9 cellular contexts compared by ENCODE assay signal in the genomic region with DNA sequence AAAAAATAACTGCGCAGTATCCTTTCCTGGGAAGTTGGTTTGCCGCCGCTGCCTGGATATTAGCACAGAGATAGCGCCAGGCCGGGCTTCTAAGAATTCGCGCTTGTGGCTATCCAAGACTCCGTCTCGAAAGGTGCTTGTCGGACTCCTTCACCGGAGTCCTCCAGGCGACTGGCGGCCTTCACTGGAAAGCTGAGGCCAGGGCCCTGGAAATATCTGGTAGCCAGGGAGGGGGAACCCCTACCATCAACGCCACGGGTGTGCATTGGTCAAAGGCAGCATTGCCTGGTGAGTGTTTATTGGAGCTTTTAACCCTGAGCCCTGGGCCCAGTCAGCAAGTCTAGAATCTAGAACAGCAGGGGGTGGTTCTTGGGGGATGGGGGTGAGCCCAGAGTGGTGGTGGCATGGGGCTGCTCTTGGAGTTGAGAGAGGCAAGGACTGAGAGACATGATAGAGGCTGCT. TPM values are rescaled to one million over a fixed set of nuclear protein-coding genes. Genes with fewer than 3 reads are reported as not detected.
DNase-seq lines count a peak whose midpoint lies in the region; ATAC-seq, FAIRE-seq and TF ChIP-seq lines count a peak whose summit lies in the region.
"Had no signal": no experiment of that assay in that cellular context is flagged by ENCODE, and none has a peak within 500 bp of the region (broad histone marks: within the 10 kb centered on the region; RNA-seq: fewer than 3 reads in every experiment).

No MANE protein-coding gene starts in this region.

- H3K27ac ChIP-seq in AG04450 (ENCODE audit: low read depth, low read length) (peak overlapping the region; percentile 31), pancreas (peak overlapping the region in 3 of 4 donors; percentile 72 to 78 (median 75))

- POLR2A ChIA-PET in AG04450 (lab: Yijun Ruan, JAX): interaction anchor here (0.5 to 0.6 kb wide), 2 partner anchors 83 to 137 kb away, joined by 3 to 7 read pairs; a partner anchor contains a TSS

- DNase-seq in AG04450 (ENCODE audit: low read depth, low spot score) (no peak), fibroblast of mammary gland (ENCODE audit: low read depth) (no peak), pancreas (peak in 1 of 6 donors; percentile 46), germinal center (ENCODE audit: low spot score) (no peak), NCI-H526 treated with DMSO at 0.1 percent for 48 hours (lab: John Stamatoyannopoulos, UW) (no peak)
- DNase-seq in activated CD4-positive, CD25-positive, alpha-beta regulatory T cell (lab: John Stamatoyannopoulos, UW): peak in 3 of 4 experiments; percentile 25 to 45 (median 40)

- CTCF ChIA-PET in AG04450 (lab: Charles Lee): no interaction called here

- ATAC-seq in HG02588 (IDR thresholded peaks at IDR 0.05; ENCODE audit: unreplicated experiment) (peak; percentile 13), pancreas (peak; percentile 14 to 21 (median 19)), GM18519 (IDR thresholded peaks at IDR 0.05; ENCODE audit: low FRiP score, unreplicated experiment) (no peak)

- H3K27me3 ChIP-seq in AG04450 (ENCODE audit: control insufficient read depth, insufficient read depth, low read length) (no peaks in the 10 kb centered on the region), pancreas (peaks cover 0 to 4% (median 0%) of the 10 kb centered on the region in 4 donors)

- no peak for FAIRE-seq in pancreas (lab: Jason Lieb, UNC)
- FAIRE-seq: endometrium had no signal

- no peaks in the 10 kb centered on the region for H3K36me3 ChIP-seq in pancreas

- H3K4me3 ChIP-seq in AG04450 (ENCODE audit: low read depth, low read length) (peak overlapping the region; percentile 60), fibroblast of mammary gland (ENCODE audit: control insufficient read depth, low read depth, low read length) (peak overlapping the region; percentile 43), pancreas (peak overlapping the region in 2 of 4 donors; percentile 49 to 57)

- no peak for TF ChIP-seq CTCF in AG04450 (IDR thresholded peaks at IDR 0.05; ENCODE audit: low read depth, low read length)
- TF ChIP-seq CTCF in fibroblast of mammary gland (conservative IDR thresholded peaks at IDR 0.05; ENCODE audit: control insufficient read depth, insufficient read depth, low read depth, low read length): no peak
- no peak for TF ChIP-seq CTCF in pancreas (IDR thresholded peaks at IDR 0.05)

- H3K9me3 ChIP-seq in AG04450 (ENCODE audit: control insufficient read depth, insufficient read depth, low read length) (no peaks in the 10 kb centered on the region), pancreas (no peaks in the 10 kb centered on the region)

- H3K4me1 ChIP-seq in pancreas: no peaks in the 10 kb centered on the region

- intact Hi-C loops in pancreas (cut with DNase I): no loop called here

- WGBS in pancreas, 2 donors: 1 to 33% methylated on average over 15 of the region's 15 CpGs

RNA-seq across cellular contexts. Expression of a gene that starts 0.6 kb away (rescaled TPM):
- 3.8 TPM in 2 replicates for polyA plus RNA-seq in AG04450 (2011; rRNA removed)
- 4.5 and 7.9 TPM in 2 replicates for polyA minus RNA-seq in AG04450 (2011; rRNA and poly(A)+ RNA removed)
- 1 to 10 TPM; 1.3 to 8.6 (median 2.4) TPM for total RNA-seq in pancreas
- polyA plus RNA-seq in pancreas: 1 to 10 TPM; 2.8 to 8.2 TPM

RNA-seq across cellular contexts. Expression of a gene that starts 7.9 kb away (rescaled TPM):
- 39.2 and 47.5 TPM in 2 replicates for polyA plus RNA-seq in AG04450 (2011; rRNA removed)
- 39.5 and 51.0 TPM in 2 replicates for polyA minus RNA-seq in AG04450 (2011; rRNA and poly(A)+ RNA removed)
- total RNA-seq in pancreas: 10 to 100 TPM in 5 of 6 donors, 1 to 10 TPM in 1; 9.9 to 20.6 (median 14.6) TPM
- polyA plus RNA-seq in pancreas: 10 to 100 TPM in 1 of 2 donors, 1 to 10 TPM in 1; 7.1 to 16.0 TPM

RNA-seq across cellular contexts. Expression of a gene that starts 21.7 kb away (rescaled TPM):
- polyA plus RNA-seq in AG04450 (2011; rRNA removed): 49.5 and 69.3 TPM in 2 replicates
- polyA minus RNA-seq in AG04450 (2011; rRNA and poly(A)+ RNA removed): 47.7 and 65.9 TPM in 2 replicates
- total RNA-seq in pancreas: 10 to 100 TPM; 36.4 to 66.5 (median 49.3) TPM
- polyA plus RNA-seq in pancreas: 100 to 1,000 TPM; 108 to 112 TPM

RNA-seq across cellular contexts. Expression of a gene that starts 21.8 kb away (rescaled TPM):
- polyA plus RNA-seq in AG04450 (2011; rRNA removed) (31.2 and 42.1 TPM in 2 replicates), pancreas (10 to 100 TPM; 29.8 to 48.9 TPM)
- 16.7 and 24.2 TPM in 2 replicates for polyA minus RNA-seq in AG04450 (2011; rRNA and poly(A)+ RNA removed)
- 10 to 100 TPM; 15.7 to 26.0 (median 19.5) TPM for total RNA-seq in pancreas

RNA-seq across cellular contexts. Expression of a gene that starts 38.0 kb away (rescaled TPM):
- 51.3 and 52.0 TPM in 2 replicates for polyA plus RNA-seq in AG04450 (2011; rRNA removed)
- 38.7 and 56.4 TPM in 2 replicates for polyA minus RNA-seq in AG04450 (2011; rRNA and poly(A)+ RNA removed)
- 10 to 100 TPM; 14.2 to 28.7 (median 17.9) TPM for total RNA-seq in pancreas
- polyA plus RNA-seq in pancreas: 10 to 100 TPM; 32.5 to 34.3 TPM

Comparison
In these comparisons a context has a peak if more than half of its experiments do, and no peak if none do; other contexts are left out.
1. DNase-seq: peak in activated CD4-positive, CD25-positive, alpha-beta regulatory T cell (3 of 4); none in AG04450 (single experiment), fibroblast of mammary gland (single experiment), germinal center (single experiment) and NCI-H526 treated with DMSO at 0.1 percent for 48 hours (single experiment).